21 cellular contexts compared by ENCODE assay signal in genomic region chr3:54955941-54956340, GRCh38. TPM values are rescaled to one million over a fixed set of nuclear protein-coding genes. Genes with fewer than 3 reads are reported as not detected.
A peak's percentile ranks its signal among the peaks of the same experiment; 100 is the strongest.
DNase-seq lines count a peak whose midpoint lies in the region; ATAC-seq, FAIRE-seq and TF ChIP-seq lines count a peak whose summit lies in the region.
"Had no signal": no experiment of that assay in that cellular context is flagged by ENCODE, and none has a peak within 500 bp of the region (broad histone marks: within the 10 kb centered on the region; RNA-seq: fewer than 3 reads in every experiment).

No MANE protein-coding gene starts in this region.

- no peaks in the 10 kb centered on the region for H3K79me2 ChIP-seq in H1 (ENCODE audit: control insufficient read depth in 1 of 2, insufficient read depth in 2 of 2, low read length in 2 of 2)

- H2BK20ac ChIP-seq in H1 (ENCODE audit: low read length) = no peak overlapping the region; the same call in 1 of the 2 replicates

- H2BK15ac ChIP-seq in H1 (ENCODE audit: low read length) = no peak overlapping the region; the same call in 1 of the 2 replicates

- peaks cover 9% of the 10 kb centered on the region for H3K27me3 Mint-ChIP-seq in nephron progenitor cell (ENCODE audit: low read depth, poor library complexity)

- DNase-seq in H1 (ENCODE audit: low read depth in 1 of 2, low spot score in 2 of 2) = no peak
- no peak for DNase-seq in nephron progenitor cell
- no peak for DNase-seq in stimulated activated effector memory CD8-positive, alpha-beta T cell treated with anti-CD3 and anti-CD28 coated beads, Interleukin-12 subunit alpha, Interleukin-12 subunit beta, amount 100 ng/mL, for 72 hours (ENCODE audit: low spot score in 2 of 2)
- DNase-seq in cerebellum (ENCODE audit: low spot score) = no peak
- no peak for DNase-seq in WERI-Rb-1
- DNase-seq: CD8-positive, alpha-beta T cell; COR-L47; DMS153; DMS79 treated with DMSO at 0.1 percent for 48 hours; EL; GDM1; H7 had no signal

- no peak overlapping the region for H3K56ac ChIP-seq in H1 (replicated peaks; ENCODE audit: insufficient read length, low read depth, low read length)

- no peak overlapping the region for H3K23ac ChIP-seq in H1 (ENCODE audit: insufficient read length)

- peak overlapping the region; percentile 76; the same call in 1 of the 2 replicates for H3K27ac ChIP-seq in HUES6 (ENCODE audit: low read depth, low read length)
- H3K27ac ChIP-seq in H1 (ENCODE audit: low read depth, low read length) = no peak overlapping the region
- no peak overlapping the region for H3K27ac ChIP-seq in WERI-Rb-1
- H3K27ac ChIP-seq: A549 had no signal

- FAIRE-seq in H1 (lab: Jason Lieb, UNC) = no peak
- FAIRE-seq: A549, D721Med, GM19239, HepG2 had no signal

- no peak overlapping the region; the same call in 1 of the 2 replicates for H2AK5ac ChIP-seq in H1 (ENCODE audit: low read depth, low read length)

- no peak overlapping the region for H4K8ac ChIP-seq in H1 (ENCODE audit: extremely low read depth, insufficient read depth, low read length)

- H3K4me1 ChIP-seq in HUES6 (ENCODE audit: control insufficient read depth, insufficient read depth, low read length) = peaks cover 50% of the 10 kb centered on the region
- H3K4me1 ChIP-seq in H1 (replicated peaks in 1 of 4; ENCODE audit: control insufficient read depth in 3 of 4, insufficient read depth in 4 of 4, low read length in 3 of 4) = peaks cover 0 to 8% (median 5%) of the 10 kb centered on the region in 4 experiments; a peak in 3 of 7 replicates
- H3K4me1 ChIP-seq: A549 had no signal

- no peak overlapping the region for H2BK120ac ChIP-seq in H1 (replicated peaks; ENCODE audit: low read depth, low read length)

- no peak for TF ChIP-seq RAD21 in H1 (IDR thresholded peaks at IDR 0.05 in 1 of 2, conservative IDR thresholded peaks at IDR 0.05 in 1 of 2; ENCODE audit: low read depth in 2 of 2, low read length in 2 of 2)

- no peak for TF ChIP-seq POLR2A in H1 (IDR thresholded peaks at IDR 0.05; ENCODE audit: control extremely low read depth in 1 of 2, low read depth in 2 of 2, low read length in 2 of 2)

- no peaks in the 10 kb centered on the region; the same call in 1 of the 2 replicates for H3K79me1 ChIP-seq in H1 (ENCODE audit: low read depth, low read length)

- peaks cover 57% of the 10 kb centered on the region for H3K4me1 Mint-ChIP-seq in nephron progenitor cell
- H3K4me1 Mint-ChIP-seq in stimulated activated effector memory CD8-positive, alpha-beta T cell treated with anti-CD3 and anti-CD28 coated beads, Interleukin-12 subunit alpha, Interleukin-12 subunit beta, amount 100 ng/mL, for 72 hours = no peaks in the 10 kb centered on the region

- H3K4me3 ChIP-seq in HUES6 (ENCODE audit: low read depth, low read length) (no peak overlapping the region), H1 (ENCODE audit: extremely low read depth in 1 of 4, insufficient read depth in 2 of 4, low read depth in 3 of 4, low read length in 4 of 4) (no peak overlapping the region), WERI-Rb-1 (ENCODE audit: low read depth, low read length) (no peak overlapping the region)
- H3K4me3 ChIP-seq: A549 had no signal

- H3K4me2 ChIP-seq in H1 (ENCODE audit: insufficient read depth in 1 of 2, low read depth in 2 of 2, low read length in 2 of 2) = no peak overlapping the region
- H3K4me2 ChIP-seq: A549 had no signal

- H3K27me3 ChIP-seq in HUES6 (ENCODE audit: control insufficient read depth, insufficient read depth, low read length) (no peaks in the 10 kb centered on the region), H1 (replicated peaks in 1 of 4; ENCODE audit: control insufficient read depth in 3 of 4, extremely low read depth in 1 of 4, insufficient read depth in 3 of 4, low read length in 3 of 4) (no peaks in the 10 kb centered on the region), WERI-Rb-1 (ENCODE audit: insufficient read depth, low read depth, severe bottlenecking) (no peaks in the 10 kb centered on the region)

- no peak for TF ChIP-seq EP300 in H1 (IDR thresholded peaks at IDR 0.05; ENCODE audit: borderline replicate concordance in 1 of 2, low read depth in 2 of 2, low read length in 2 of 2)

- no peaks in the 10 kb centered on the region for H3K9me3 Mint-ChIP-seq in nephron progenitor cell
- H3K9me3 Mint-ChIP-seq in stimulated activated effector memory CD8-positive, alpha-beta T cell treated with anti-CD3 and anti-CD28 coated beads, Interleukin-12 subunit alpha, Interleukin-12 subunit beta, amount 100 ng/mL, for 72 hours = peaks cover 4% of the 10 kb centered on the region
- H3K9me3 Mint-ChIP-seq: CD8-positive, alpha-beta T cell had no signal

- peak; percentile 17 for ATAC-seq in stimulated activated effector memory CD8-positive, alpha-beta T cell treated with anti-CD3 and anti-CD28 coated beads, Interleukin-12 subunit alpha, Interleukin-12 subunit beta, amount 100 ng/mL, for 72 hours
- no peak for ATAC-seq in GM21737 (IDR thresholded peaks at IDR 0.05; ENCODE audit: unreplicated experiment)
- ATAC-seq: A549; CD8-positive, alpha-beta T cell; HepG2 had no signal

- POLR2A ChIA-PET in H1 (lab: Charles Lee; ENCODE audit: partially characterized antibody) = no interaction called here

- peak overlapping the region; percentile 9; the same call in 1 of the 2 replicates for H3K18ac ChIP-seq in H1 (ENCODE audit: extremely low read depth, low read length)

- no peaks in the 10 kb centered on the region for H4K20me1 ChIP-seq in H1 (replicated peaks in 1 of 2; ENCODE audit: control insufficient read depth in 1 of 2, insufficient read depth in 2 of 2, low read length in 2 of 2)

- no peaks in the 10 kb centered on the region for H3K23me2 ChIP-seq in H1 (ENCODE audit: low read depth, low read length)

- peak overlapping the region; percentile 35 for H4K91ac ChIP-seq in H1 (replicated peaks; ENCODE audit: insufficient read length, low read length)

- CTCF ChIA-PET in H1 (lab: Charles Lee; ENCODE audit: partially characterized antibody) = interaction anchor here (0.9 to 2.2 kb wide), 4 partner anchors 10 to 125 kb away, joined by 3 to 7 read pairs (median 3); no protein-coding TSS in a partner anchor

- no peak overlapping the region for H4K5ac ChIP-seq in H1 (ENCODE audit: insufficient read length, low read depth, low read length)

- no peak overlapping the region for H3K14ac ChIP-seq in H1 (ENCODE audit: insufficient read length)

- H3K4me3 Mint-ChIP-seq in nephron progenitor cell = no peak overlapping the region
- H3K4me3 Mint-ChIP-seq in stimulated activated effector memory CD8-positive, alpha-beta T cell treated with anti-CD3 and anti-CD28 coated beads, Interleukin-12 subunit alpha, Interleukin-12 subunit beta, amount 100 ng/mL, for 72 hours = no peak overlapping the region
- H3K4me3 Mint-ChIP-seq: CD14-positive monocyte; CD8-positive, alpha-beta T cell had no signal

- no peaks in the 10 kb centered on the region for H3K9me3 ChIP-seq in HUES6 (ENCODE audit: control insufficient read depth, insufficient read depth, low read depth, low read length)
- no peaks in the 10 kb centered on the region for H3K9me3 ChIP-seq in H1 (ENCODE audit: insufficient read depth in 2 of 2, low read depth in 1 of 2, low read length in 1 of 2)
- no peaks in the 10 kb centered on the region for H3K9me3 ChIP-seq in WERI-Rb-1 (ENCODE audit: severe bottlenecking)
- H3K9me3 ChIP-seq: A549 had no signal

- TF ChIP-seq CTCF in H1 (IDR thresholded peaks at IDR 0.05; ENCODE audit: control extremely low read depth in 1 of 3, insufficient read depth in 1 of 3, low read depth in 1 of 3, low read length in 3 of 3) (no peak), nephron progenitor cell (IDR thresholded peaks at IDR 0.05) (no peak), WERI-Rb-1 (IDR thresholded peaks at IDR 0.05; ENCODE audit: low read depth, low read length) (no peak)

- H2AFZ ChIP-seq in H1 (ENCODE audit: low read length) = no peak overlapping the region

- 83% methylated on average over 5 of the region's 6 CpGs; no CpG with 5 or more reads in 1 of the 2 experiments for WGBS in H1 (ENCODE audit: extremely low coverage in 1 of 2, insufficient coverage in 1 of 2, insufficient read length in 1 of 2, insufficient replicate concordance in 2 of 2, low coverage in 1 of 2, low lambda C conversion rate in 2 of 2, missing lambda C conversion rate in 1 of 2), 2 experiments

- H3K36me3 Mint-ChIP-seq in nephron progenitor cell (ENCODE audit: low read depth) = no peaks in the 10 kb centered on the region
- H3K36me3 Mint-ChIP-seq in stimulated activated effector memory CD8-positive, alpha-beta T cell treated with anti-CD3 and anti-CD28 coated beads, Interleukin-12 subunit alpha, Interleukin-12 subunit beta, amount 100 ng/mL, for 72 hours = no peaks in the 10 kb centered on the region
- H3K36me3 Mint-ChIP-seq: CD14-positive monocyte; CD8-positive, alpha-beta T cell had no signal

- no peak overlapping the region for H3K4ac ChIP-seq in H1 (replicated peaks; ENCODE audit: insufficient read length, low read depth, low read length)

- H2BK12ac ChIP-seq in H1 (ENCODE audit: low read depth, low read length) = peak overlapping the region; percentile 62; the same call in 1 of the 2 replicates

- H3K36me3 ChIP-seq in HUES6 (ENCODE audit: control insufficient read depth, insufficient read depth, low read length) (no peaks in the 10 kb centered on the region), H1 (ENCODE audit: control insufficient read depth in 2 of 4, insufficient read depth in 4 of 4, low read length in 3 of 4) (no peaks in the 10 kb centered on the region), WERI-Rb-1 (no peaks in the 10 kb centered on the region)

- peak overlapping the region; percentile 16 for H3K27ac Mint-ChIP-seq in nephron progenitor cell
- no peak overlapping the region for H3K27ac Mint-ChIP-seq in stimulated activated effector memory CD8-positive, alpha-beta T cell treated with anti-CD3 and anti-CD28 coated beads, Interleukin-12 subunit alpha, Interleukin-12 subunit beta, amount 100 ng/mL, for 72 hours
- H3K27ac Mint-ChIP-seq: CD8-positive, alpha-beta T cell had no signal

- 0 out of 2 replicates have a peak overlapping the region, but pooled peaks have one; percentile 3 for H2BK5ac ChIP-seq in H1 (ENCODE audit: low read depth, low read length)

- H3K9ac ChIP-seq in HUES6 (ENCODE audit: low read length) = peak overlapping the region; percentile 80
- H3K9ac ChIP-seq in H1 (replicated peaks in 1 of 4; ENCODE audit: extremely low read depth in 1 of 4, low read depth in 3 of 4, low read length in 3 of 4) = no peak overlapping the region

TF ChIP-seq in H1, 55 proteins besides CTCF, POLR2A, EP300 and RAD21 (continues in another document):
- TF ChIP-seq CEBPB (IDR thresholded peaks at IDR 0.05; ENCODE audit: low read depth, low read length) (no peak), TAF7 (optimal IDR thresholded peaks at IDR 0.05; ENCODE audit: borderline replicate concordance, low read depth, low read length) (no peak)

RNA-seq across cellular contexts. Expression of gene LRTM1, which starts 28.1 kb away (rescaled TPM):
- not detected in 2 replicates for total RNA-seq in H1 (2021; fragmentation: NEBNext Ultra II Directional; extraction: Animal tissue kit (Norgen Biotek cat#: 25700))
- polyA plus RNA-seq in H1 (2011; rRNA removed) = not detected in 2 replicates
- polyA plus RNA-seq in H1 (2011; cell fraction: cytosol; rRNA removed) = 0.05 TPM
- not detected for polyA plus RNA-seq in H1 (2011; cell fraction: nucleus; rRNA removed)
- polyA plus RNA-seq in H1 (2012, experiment 1 of 2) = not detected in 4 replicates
- not detected for polyA plus RNA-seq in H1 (2012, experiment 2 of 2)
- not detected for polyA plus RNA-seq in H1 (2013, experiment 1 of 2)
- polyA plus RNA-seq in H1 (2013, experiment 2 of 2) = not detected
- not detected in 2 replicates for polyA minus RNA-seq in H1 (2011; rRNA and poly(A)+ RNA removed)
- polyA minus RNA-seq in H1 (2011; cell fraction: cytosol; rRNA and poly(A)+ RNA removed) = not detected
- not detected for polyA minus RNA-seq in H1 (2011; cell fraction: nucleus; rRNA and poly(A)+ RNA removed)
- total RNA-seq in cerebellum = not detected
- total RNA-seq: CD8-positive, alpha-beta T cell; H7; HepG2 had no signal
- polyA plus RNA-seq: A549, AG04450, BJ, CD14-positive monocyte, HepG2 had no signal
